In genomic region chr13:75739244-75739868, GRCh38 we compare ENCODE assay signal across 1 cellular context.
TF ChIP-seq lines count a peak whose summit lies in the region.

No MANE protein-coding gene starts in this region.

TF ChIP-seq in SK-N-SH treated with all-trans-retinoic acid at 6 μM for 48 hours, 23 proteins besides CTCF, POLR2A, EP300 and RAD21 (continued from another document):
- TF ChIP-seq, protein P1, sequence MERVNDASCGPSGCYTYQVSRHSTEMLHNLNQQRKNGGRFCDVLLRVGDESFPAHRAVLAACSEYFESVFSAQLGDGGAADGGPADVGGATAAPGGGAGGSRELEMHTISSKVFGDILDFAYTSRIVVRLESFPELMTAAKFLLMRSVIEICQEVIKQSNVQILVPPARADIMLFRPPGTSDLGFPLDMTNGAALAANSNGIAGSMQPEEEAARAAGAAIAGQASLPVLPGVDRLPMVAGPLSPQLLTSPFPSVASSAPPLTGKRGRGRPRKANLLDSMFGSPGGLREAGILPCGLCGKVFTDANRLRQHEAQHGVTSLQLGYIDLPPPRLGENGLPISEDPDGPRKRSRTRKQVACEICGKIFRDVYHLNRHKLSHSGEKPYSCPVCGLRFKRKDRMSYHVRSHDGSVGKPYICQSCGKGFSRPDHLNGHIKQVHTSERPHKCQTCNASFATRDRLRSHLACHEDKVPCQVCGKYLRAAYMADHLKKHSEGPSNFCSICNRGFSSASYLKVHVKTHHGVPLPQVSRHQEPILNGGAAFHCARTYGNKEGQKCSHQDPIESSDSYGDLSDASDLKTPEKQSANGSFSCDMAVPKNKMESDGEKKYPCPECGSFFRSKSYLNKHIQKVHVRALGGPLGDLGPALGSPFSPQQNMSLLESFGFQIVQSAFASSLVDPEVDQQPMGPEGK (CRISPR knock-in tag; IDR thresholded peaks at IDR 0.05; ENCODE audit: borderline replicate concordance): no peak
- TF ChIP-seq ISL1 (CRISPR knock-in tag; IDR thresholded peaks at IDR 0.05): no peak
- TF ChIP-seq TOX (CRISPR knock-in tag; IDR thresholded peaks at IDR 0.05; ENCODE audit: borderline replicate concordance): no peak
- TF ChIP-seq ZNF8 (CRISPR knock-in tag; IDR thresholded peaks at IDR 0.05): no peak
- no peak for TF ChIP-seq ESRRG (CRISPR knock-in tag; IDR thresholded peaks at IDR 0.05)
- TF ChIP-seq ZFP3 (CRISPR knock-in tag; IDR thresholded peaks at IDR 0.05): no peak
- TF ChIP-seq ZNF565 (CRISPR knock-in tag; conservative IDR thresholded peaks at IDR 0.05; ENCODE audit: low read depth): no peak
- no peak for TF ChIP-seq CSDC2 (CRISPR knock-in tag; IDR thresholded peaks at IDR 0.05)
- no peak for TF ChIP-seq PPARA (CRISPR knock-in tag; IDR thresholded peaks at IDR 0.05; ENCODE audit: borderline replicate concordance)
- no peak for TF ChIP-seq CSRNP3 (CRISPR knock-in tag; IDR thresholded peaks at IDR 0.05)
- no peak for TF ChIP-seq OSR1 (CRISPR knock-in tag; IDR thresholded peaks at IDR 0.05)
- TF ChIP-seq ZNF70 (CRISPR knock-in tag; IDR thresholded peaks at IDR 0.05): no peak
- TF ChIP-seq, protein P2, sequence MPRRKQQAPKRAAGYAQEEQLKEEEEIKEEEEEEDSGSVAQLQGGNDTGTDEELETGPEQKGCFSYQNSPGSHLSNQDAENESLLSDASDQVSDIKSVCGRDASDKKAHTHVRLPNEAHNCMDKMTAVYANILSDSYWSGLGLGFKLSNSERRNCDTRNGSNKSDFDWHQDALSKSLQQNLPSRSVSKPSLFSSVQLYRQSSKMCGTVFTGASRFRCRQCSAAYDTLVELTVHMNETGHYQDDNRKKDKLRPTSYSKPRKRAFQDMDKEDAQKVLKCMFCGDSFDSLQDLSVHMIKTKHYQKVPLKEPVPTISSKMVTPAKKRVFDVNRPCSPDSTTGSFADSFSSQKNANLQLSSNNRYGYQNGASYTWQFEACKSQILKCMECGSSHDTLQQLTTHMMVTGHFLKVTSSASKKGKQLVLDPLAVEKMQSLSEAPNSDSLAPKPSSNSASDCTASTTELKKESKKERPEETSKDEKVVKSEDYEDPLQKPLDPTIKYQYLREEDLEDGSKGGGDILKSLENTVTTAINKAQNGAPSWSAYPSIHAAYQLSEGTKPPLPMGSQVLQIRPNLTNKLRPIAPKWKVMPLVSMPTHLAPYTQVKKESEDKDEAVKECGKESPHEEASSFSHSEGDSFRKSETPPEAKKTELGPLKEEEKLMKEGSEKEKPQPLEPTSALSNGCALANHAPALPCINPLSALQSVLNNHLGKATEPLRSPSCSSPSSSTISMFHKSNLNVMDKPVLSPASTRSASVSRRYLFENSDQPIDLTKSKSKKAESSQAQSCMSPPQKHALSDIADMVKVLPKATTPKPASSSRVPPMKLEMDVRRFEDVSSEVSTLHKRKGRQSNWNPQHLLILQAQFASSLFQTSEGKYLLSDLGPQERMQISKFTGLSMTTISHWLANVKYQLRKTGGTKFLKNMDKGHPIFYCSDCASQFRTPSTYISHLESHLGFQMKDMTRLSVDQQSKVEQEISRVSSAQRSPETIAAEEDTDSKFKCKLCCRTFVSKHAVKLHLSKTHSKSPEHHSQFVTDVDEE (CRISPR knock-in tag; IDR thresholded peaks at IDR 0.05): no peak
- no peak for TF ChIP-seq SNAI2 (CRISPR knock-in tag; IDR thresholded peaks at IDR 0.05)
